Comparison of ENCODE assay signal across 15 cellular contexts in genomic region chr6:136323431-136324112, GRCh38. TPM values are rescaled to one million over a fixed set of nuclear protein-coding genes. Genes with fewer than 3 reads are reported as not detected.
DNase-seq lines count a peak whose midpoint lies in the region; ATAC-seq and TF ChIP-seq lines count a peak whose summit lies in the region.
"Had no signal": no experiment of that assay in that cellular context is flagged by ENCODE, and none has a peak within 500 bp of the region (broad histone marks: within the 10 kb centered on the region; RNA-seq: fewer than 3 reads in every experiment).

No MANE protein-coding gene starts in this region.

- H3K27ac Mint-ChIP-seq in endodermal cell: no peak overlapping the region
- H3K27ac Mint-ChIP-seq: stimulated activated naive B cell treated with anti-CD40 and anti-IgM and Interleukin-4, amounts not matched to agents 10 μg/mL and 1 μg/mL and 100 μg/mL, for 72 hours had no signal

- no peak for TF ChIP-seq CTCF in endodermal cell (conservative IDR thresholded peaks at IDR 0.05)

- no peaks in the 10 kb centered on the region for H3K9me3 Mint-ChIP-seq in endodermal cell
- H3K9me3 Mint-ChIP-seq: stimulated activated naive B cell treated with anti-CD40 and anti-IgM and Interleukin-4, amounts not matched to agents 10 μg/mL and 1 μg/mL and 100 μg/mL, for 72 hours had no signal

- H3K36me3 Mint-ChIP-seq in endodermal cell (ENCODE audit: low read depth): no peaks in the 10 kb centered on the region
- H3K36me3 Mint-ChIP-seq: stimulated activated naive B cell treated with anti-CD40 and anti-IgM and Interleukin-4, amounts not matched to agents 10 μg/mL and 1 μg/mL and 100 μg/mL, for 72 hours had no signal

- H3K9ac ChIP-seq in endodermal cell (ENCODE audit: extremely low read depth, low read length, poor library complexity, severe bottlenecking) (no peak overlapping the region), muscle layer of colon (ENCODE audit: low read length) (no peak overlapping the region)

- no peak overlapping the region for H3K4me3 ChIP-seq in endodermal cell (ENCODE audit: low read length)
- no peak overlapping the region for H3K4me3 ChIP-seq in muscle layer of colon (ENCODE audit: low read depth in 1 of 2, low read length in 2 of 2)
- H3K4me3 ChIP-seq: sigmoid colon, uterus had no signal

- no peaks in the 10 kb centered on the region for H3K36me3 ChIP-seq in endodermal cell (ENCODE audit: control insufficient read depth, insufficient read depth, low read length)
- H3K36me3 ChIP-seq in muscle layer of colon (ENCODE audit: insufficient read depth, low read length): no peaks in the 10 kb centered on the region
- H3K36me3 ChIP-seq: brain microvascular endothelial cell, sigmoid colon, uterus had no signal

- H3K27me3 ChIP-seq in endodermal cell (ENCODE audit: control insufficient read depth, insufficient read depth, low read length, poor library complexity, severe bottlenecking) (no peaks in the 10 kb centered on the region), muscle layer of colon (ENCODE audit: control insufficient read depth in 1 of 2, insufficient read depth in 2 of 2, low read length in 2 of 2) (no peaks in the 10 kb centered on the region)
- H3K27me3 ChIP-seq: brain microvascular endothelial cell, sigmoid colon, uterus had no signal

- H3K9me3 ChIP-seq in endodermal cell (ENCODE audit: control insufficient read depth, low read length) (no peaks in the 10 kb centered on the region), muscle layer of colon (ENCODE audit: low read length) (no peaks in the 10 kb centered on the region)
- H3K9me3 ChIP-seq: sigmoid colon, uterus had no signal

- peak; percentile 44 for DNase-seq in AG08395 (ENCODE audit: low spot score)
- peak; percentile 70 for DNase-seq in NCI-H69 (lab: John Stamatoyannopoulos, UW)
- DNase-seq in endodermal cell: no peak
- DNase-seq: activated effector memory CD4-positive, alpha-beta T cell treated with Interleukin-2 at 50 U/mL for 16 hours; brain microvascular endothelial cell; MM.1S; sigmoid colon; stimulated activated naive B cell treated with anti-CD40 and anti-IgM and Interleukin-4, amounts not matched to agents 10 μg/mL and 1 μg/mL and 100 μg/mL, for 72 hours had no signal

- H3K27me3 Mint-ChIP-seq in endodermal cell (ENCODE audit: insufficient read depth): peaks cover 2% of the 10 kb centered on the region
- H3K27me3 Mint-ChIP-seq: stimulated activated naive B cell treated with anti-CD40 and anti-IgM and Interleukin-4, amounts not matched to agents 10 μg/mL and 1 μg/mL and 100 μg/mL, for 72 hours had no signal

- peaks cover 4% of the 10 kb centered on the region for H3K4me1 Mint-ChIP-seq in endodermal cell
- H3K4me1 Mint-ChIP-seq: stimulated activated naive B cell treated with anti-CD40 and anti-IgM and Interleukin-4, amounts not matched to agents 10 μg/mL and 1 μg/mL and 100 μg/mL, for 72 hours had no signal

- WGBS in endodermal cell (ENCODE audit: insufficient coverage in 1 of 2, insufficient read length in 1 of 2), 2 experiments: 91 to 94% methylated on average over 4 to 10 of the region's 10 CpGs

- H3K4me1 ChIP-seq in endodermal cell (ENCODE audit: control insufficient read depth, insufficient read depth, low read length) (no peaks in the 10 kb centered on the region), muscle layer of colon (ENCODE audit: insufficient read depth, low read length) (peaks cover 31% of the 10 kb centered on the region)
- H3K4me1 ChIP-seq: uterus had no signal

- ATAC-seq in HG03175 (IDR thresholded peaks at IDR 0.05; ENCODE audit: unreplicated experiment) (no peak), HG03442 (IDR thresholded peaks at IDR 0.05; ENCODE audit: unreplicated experiment) (no peak), GM21360 (IDR thresholded peaks at IDR 0.05; ENCODE audit: unreplicated experiment) (no peak), HG02852 (IDR thresholded peaks at IDR 0.05; ENCODE audit: unreplicated experiment) (no peak)
- ATAC-seq: SK-N-SH treated with all-trans-retinoic acid at 6 μM for 48 hours; stimulated activated naive B cell treated with anti-CD40 and anti-IgM and Interleukin-4, amounts not matched to agents 10 μg/mL and 1 μg/mL and 100 μg/mL, for 72 hours had no signal

- no peak overlapping the region for H3K4me3 Mint-ChIP-seq in endodermal cell
- H3K4me3 Mint-ChIP-seq: stimulated activated naive B cell treated with anti-CD40 and anti-IgM and Interleukin-4, amounts not matched to agents 10 μg/mL and 1 μg/mL and 100 μg/mL, for 72 hours had no signal

- H3K27ac ChIP-seq in endodermal cell (ENCODE audit: low read depth, low read length): peak overlapping the region; percentile 68
- peak overlapping the region; percentile 12 for H3K27ac ChIP-seq in muscle layer of colon (ENCODE audit: low read depth, low read length)
- H3K27ac ChIP-seq: brain microvascular endothelial cell, sigmoid colon, uterus had no signal

RNA-seq across cellular contexts. Expression of gene BCLAF1, which starts 33.9 kb away (rescaled TPM):
- 100 to 1,000 TPM; 130 to 194 TPM for total RNA-seq in endodermal cell
- 147 TPM for polyA plus RNA-seq in endodermal cell (2013, experiment 1 of 2)
- polyA plus RNA-seq in endodermal cell (2013, experiment 2 of 2): 135 TPM
